Comparison of ENCODE assay signal across 34 cellular contexts in the genomic region with DNA sequence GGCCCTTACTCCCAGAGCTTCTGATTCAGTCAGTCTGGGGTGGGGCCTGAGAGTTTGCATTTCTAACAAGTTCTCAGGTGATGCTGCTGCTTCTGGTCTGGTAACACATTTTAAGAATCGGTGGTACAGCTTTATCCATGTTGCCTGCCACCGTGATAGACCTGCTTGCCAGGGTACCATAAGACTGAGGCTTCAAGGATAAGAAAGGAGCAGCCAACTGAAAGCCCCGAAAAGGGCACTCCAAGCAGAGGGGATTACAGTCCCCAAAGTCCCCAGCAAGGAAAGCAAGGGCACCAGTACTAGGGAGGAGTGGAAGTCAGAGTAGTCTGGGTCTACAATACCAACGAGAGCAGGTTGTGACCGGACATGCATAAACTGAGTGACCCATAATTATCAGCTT. TPM values are rescaled to one million over a fixed set of nuclear protein-coding genes. Genes with fewer than 3 reads are reported as not detected.
"Had no signal": no experiment of that assay in that cellular context is flagged by ENCODE, and none has a peak within 500 bp of the region (broad histone marks: within the 10 kb centered on the region; RNA-seq: fewer than 3 reads in every experiment).

No MANE protein-coding gene starts in this region.

- H3K9me3 ChIP-seq: neutrophil, pancreas, psoas muscle, spleen, suprapubic skin, testis, tibial artery, transverse colon, upper lobe of right lung, uterus had no signal

- H3K4me1 Mint-ChIP-seq: nephron progenitor cell; neural crest cell; stimulated activated memory B cell treated with anti-CD40 and anti-IgM and Interleukin-4, amounts not matched to agents 10 μg/mL and 1 μg/mL and 100 μg/mL, for 72 hours; stimulated activated naive CD8-positive, alpha-beta T cell treated with anti-CD3 and anti-CD28 coated beads, Interleukin-15, amount 100 ng/mL, for 72 hours had no signal

- H3K36me3 ChIP-seq: neutrophil, pancreas, suprapubic skin, tibial artery, transverse colon, upper lobe of right lung, uterus had no signal

- ATAC-seq: naive thymus-derived CD8-positive, alpha-beta T cell; natural killer cell treated with Interleukin-12 subunit alpha and Interleukin-12 subunit beta and Interleukin-15 and Interleukin-18, amount 100 ng/mL, for 72 hours; pancreas; psoas muscle; right cardiac atrium; sciatic nerve; stimulated activated memory B cell treated with anti-CD40 and anti-IgM and Interleukin-4, amounts not matched to agents 10 μg/mL and 1 μg/mL and 100 μg/mL, for 72 hours; stimulated activated naive CD8-positive, alpha-beta T cell treated with anti-CD3 and anti-CD28 coated beads, Interleukin-15, amount 100 ng/mL, for 72 hours; stimulated activated naive CD8-positive, alpha-beta T cell treated with anti-CD3 and anti-CD28 coated beads, Interleukin-15, Interleukin-2, amounts not matched to agents 100 U/mL and 50 U/mL, for 24 hours; upper lobe of right lung had no signal

- H3K4me3 ChIP-seq: pancreas, psoas muscle, skin epidermis, smooth muscle cell, spleen, suprapubic skin, testis, tibial artery, transverse colon, upper lobe of right lung, uterus had no signal

- H3K4me3 Mint-ChIP-seq: naive thymus-derived CD8-positive, alpha-beta T cell; natural killer cell treated with Interleukin-12 subunit alpha and Interleukin-12 subunit beta and Interleukin-15 and Interleukin-18, amount 100 ng/mL, for 72 hours; nephron progenitor cell; neural crest cell; stimulated activated memory B cell treated with anti-CD40 and anti-IgM and Interleukin-4, amounts not matched to agents 10 μg/mL and 1 μg/mL and 100 μg/mL, for 72 hours; stimulated activated naive CD8-positive, alpha-beta T cell treated with anti-CD3 and anti-CD28 coated beads, Interleukin-15, amount 100 ng/mL, for 72 hours; type B pancreatic cell had no signal

- H3K27ac Mint-ChIP-seq: naive thymus-derived CD8-positive, alpha-beta T cell; natural killer cell treated with Interleukin-12 subunit alpha and Interleukin-12 subunit beta and Interleukin-15 and Interleukin-18, amount 100 ng/mL, for 72 hours; nephron progenitor cell; stimulated activated memory B cell treated with anti-CD40 and anti-IgM and Interleukin-4, amounts not matched to agents 10 μg/mL and 1 μg/mL and 100 μg/mL, for 72 hours; stimulated activated naive CD8-positive, alpha-beta T cell treated with anti-CD3 and anti-CD28 coated beads, Interleukin-15, amount 100 ng/mL, for 72 hours; type B pancreatic cell had no signal

- FAIRE-seq: pancreas had no signal

- H3K36me3 Mint-ChIP-seq: natural killer cell treated with Interleukin-12 subunit alpha and Interleukin-12 subunit beta and Interleukin-15 and Interleukin-18, amount 100 ng/mL, for 72 hours had no signal

- H3K27ac ChIP-seq: neutrophil, pancreas, psoas muscle, skin epidermis, spleen, suprapubic skin, testis, tibial artery, transverse colon, upper lobe of right lung, uterus had no signal

- DNase-seq: naive B cell; naive thymus-derived CD8-positive, alpha-beta T cell; nephron progenitor cell; nucleus accumbens; pancreas; psoas muscle; right cardiac atrium; spleen; stimulated activated CD4-positive, alpha-beta T cell treated with anti-CD3 and anti-CD28 coated beads, Interleukin-12 subunit alpha, Interleukin-12 subunit beta, amount 100 ng/mL, for 4 hours; stimulated activated CD4-positive, alpha-beta T cell treated with anti-CD3 and anti-CD28 coated beads, Interleukin-1b, Interleukin-23, amount 100 ng/mL, for 48 hours; stimulated activated CD4-positive, alpha-beta T cell treated with anti-CD3 and anti-CD28 coated beads, Interleukin-4, amount 100 ng/mL, for 1 hour; stimulated activated CD4-positive, alpha-beta T cell treated with anti-CD3 and anti-CD28 coated beads, Interleukin-4, amount 100 ng/mL, for 4 hours; stimulated activated CD8-positive, alpha-beta memory T cell treated with anti-CD3 and anti-CD28 coated beads, Interleukin-4, amount 100 ng/mL, for 48 hours; stimulated activated naive CD4-positive, alpha-beta T cell; stimulated activated naive CD8-positive, alpha-beta T cell treated with anti-CD3 and anti-CD28 coated beads, Interleukin-15, amount 100 ng/mL, for 72 hours; stimulated activated naive CD8-positive, alpha-beta T cell treated with anti-CD3 and anti-CD28 coated beads, Interleukin-15, Interleukin-2, amounts not matched to agents 100 U/mL and 50 U/mL, for 24 hours; substantia nigra; testis; tibial artery; transverse colon; upper lobe of right lung; uterus had no signal

- H3K27me3 ChIP-seq: neutrophil, pancreas, spleen, suprapubic skin, testis, tibial artery, transverse colon, upper lobe of right lung, uterus had no signal

- H3K9me3 Mint-ChIP-seq: naive thymus-derived CD8-positive, alpha-beta T cell; natural killer cell treated with Interleukin-12 subunit alpha and Interleukin-12 subunit beta and Interleukin-15 and Interleukin-18, amount 100 ng/mL, for 72 hours; nephron progenitor cell; neural crest cell; stimulated activated naive CD8-positive, alpha-beta T cell treated with anti-CD3 and anti-CD28 coated beads, Interleukin-15, amount 100 ng/mL, for 72 hours; type B pancreatic cell had no signal

- H3K27me3 Mint-ChIP-seq: naive B cell; naive thymus-derived CD8-positive, alpha-beta T cell; stimulated activated memory B cell treated with anti-CD40 and anti-IgM and Interleukin-4, amounts not matched to agents 10 μg/mL and 1 μg/mL and 100 μg/mL, for 72 hours; stimulated activated naive CD8-positive, alpha-beta T cell treated with anti-CD3 and anti-CD28 coated beads, Interleukin-15, amount 100 ng/mL, for 72 hours; type B pancreatic cell had no signal

- H3K4me2 ChIP-seq: smooth muscle cell had no signal

- H3K4me1 ChIP-seq: pancreas, psoas muscle, spleen, suprapubic skin, testis, tibial artery, transverse colon, upper lobe of right lung, uterus had no signal

RNA-seq across cellular contexts. Expression of a gene that starts 49.9 kb away (rescaled TPM):
- total RNA-seq: naive thymus-derived CD8-positive, alpha-beta T cell; natural killer cell treated with Interleukin-12 subunit alpha and Interleukin-12 subunit beta and Interleukin-15 and Interleukin-18, amount 100 ng/mL, for 72 hours; omental fat pad; renal cortical epithelial cell; sciatic nerve; smooth muscle cell; suprapubic skin; upper lobe of right lung; urinary bladder had no signal
